ENCODE assay signal across 8 cellular contexts in genomic region chr1:9294440-9294773, GRCh38. TPM values are rescaled to one million over a fixed set of nuclear protein-coding genes. Genes with fewer than 3 reads are reported as not detected.
A peak's percentile ranks its signal among the peaks of the same experiment; 100 is the strongest.
DNase-seq lines count a peak whose midpoint lies in the region; ATAC-seq, FAIRE-seq and TF ChIP-seq lines count a peak whose summit lies in the region.

No MANE protein-coding gene starts in this region.

- H3K27ac ChIP-seq in BLaER1: no peak overlapping the region
- peak overlapping the region in 3 of 4 donors; percentile 50 to 67 (median 53) for H3K27ac ChIP-seq in pancreas

- DNase-seq in LHCN-M2 (ENCODE audit: low read depth) (peak; percentile 95), dermis blood vessel endothelial cell (peak; percentile 88), pancreas (peak in 3 of 6 donors; percentile 26 to 73 (median 58)), natural killer cell (no peak), NCI-H1694 treated with DMSO at 0.1 percent for 48 hours (lab: John Stamatoyannopoulos, UW) (no peak), midbrain (lab: John Stamatoyannopoulos, UW) (no peak)

- peak overlapping the region; percentile 87 for H3K4me2 ChIP-seq in BLaER1

- 36 to 41% methylated on average over 6 of the region's 6 CpGs for WGBS in pancreas, 2 donors

- H3K9me3 Mint-ChIP-seq in natural killer cell: no peaks in the 10 kb centered on the region

- H4K20me1 ChIP-seq in BLaER1: peaks cover 46% of the 10 kb centered on the region

- ATAC-seq in pancreas: peak; percentile 23 to 53 (median 28)
- no peak for ATAC-seq in natural killer cell
- ATAC-seq in GM19328 (IDR thresholded peaks at IDR 0.05; ENCODE audit: unreplicated experiment): no peak

- no peak overlapping the region; the same call in 1 of the 2 replicates for H3K9ac ChIP-seq in BLaER1

- H3K27me3 Mint-ChIP-seq in natural killer cell (ENCODE audit: low read depth in 2 of 2): peaks cover 9 to 25% of the 10 kb centered on the region in 2 donors

- FAIRE-seq in pancreas (lab: Jason Lieb, UNC): no peak

- no peak overlapping the region for H3K4me3 Mint-ChIP-seq in natural killer cell

- H3K9me3 ChIP-seq in BLaER1 (no peaks in the 10 kb centered on the region), pancreas (no peaks in the 10 kb centered on the region)

- no peak for TF ChIP-seq CTCF in pancreas (IDR thresholded peaks at IDR 0.05)
- TF ChIP-seq CTCF in natural killer cell (IDR thresholded peaks at IDR 0.05): no peak

- no peaks in the 10 kb centered on the region for H3K27me3 ChIP-seq in BLaER1
- no peaks in the 10 kb centered on the region for H3K27me3 ChIP-seq in pancreas

- H3K36me3 ChIP-seq in BLaER1 (peaks cover 11% of the 10 kb centered on the region; the same call in 1 of the 2 replicates), pancreas (no peaks in the 10 kb centered on the region)

- no peaks in the 10 kb centered on the region for H3K36me3 Mint-ChIP-seq in natural killer cell

- H3K4me1 ChIP-seq in BLaER1 (peaks cover 55% of the 10 kb centered on the region), pancreas (peaks cover 0 to 23% (median 4%) of the 10 kb centered on the region in 3 donors)

- H3K4me1 Mint-ChIP-seq in natural killer cell: peaks cover 0 to 9% of the 10 kb centered on the region in 2 donors

- H3K4me3 ChIP-seq in BLaER1 (peak overlapping the region; percentile 82), pancreas (peak overlapping the region in 3 of 4 donors; percentile 73 to 99 (median 76))

- H3K27ac Mint-ChIP-seq in natural killer cell: no peak overlapping the region

- intact Hi-C loops in pancreas (cut with DNase I) (no loop called here), natural killer cell (cut with micrococcal nuclease) (no loop called here)

RNA-seq across cellular contexts. Expression of gene SPSB1, which starts 1.7 kb away (rescaled TPM):
- total RNA-seq in LHCN-M2 (2014; rRNA removed) (28.9 and 34.0 TPM in 2 replicates), dermis blood vessel endothelial cell (19.6 and 35.8 TPM in 2 replicates), pancreas (10 to 100 TPM; 10.5 to 27.5 (median 21.0) TPM), natural killer cell (1 to 10 TPM in 2 of 3 donors, under 1 TPM in 1; 0.82 to 3.0 (median 1.5) TPM)
- 11.8 TPM for polyA plus RNA-seq in LHCN-M2 (2012)
- 10 to 100 TPM; 11.9 to 15.4 TPM for polyA plus RNA-seq in pancreas

RNA-seq across cellular contexts. Expression of gene H6PD, which starts 59.8 kb away (rescaled TPM):
- total RNA-seq in LHCN-M2 (2014; rRNA removed): 34.5 and 42.2 TPM in 2 replicates
- polyA plus RNA-seq in LHCN-M2 (2012): 14.8 TPM
- 21.3 and 32.1 TPM in 2 replicates for total RNA-seq in dermis blood vessel endothelial cell
- total RNA-seq in pancreas: 10 to 100 TPM; 14.2 to 34.2 (median 18.5) TPM
- polyA plus RNA-seq in pancreas: 10 to 100 TPM in 1 of 2 donors, 1 to 10 TPM in 1; 8.7 to 13.4 TPM
- 10 to 100 TPM; 24.3 to 37.1 (median 31.2) TPM for total RNA-seq in natural killer cell

Comparison
In these comparisons a context has a peak if more than half of its experiments do, and no peak if none do; other contexts are left out.
1. DNase-seq: peak in LHCN-M2 (single experiment) and dermis blood vessel endothelial cell (single experiment); none in natural killer cell (single experiment), NCI-H1694 treated with DMSO at 0.1 percent for 48 hours (single experiment) and midbrain (single experiment).
2. ATAC-seq: peak in pancreas (4 of 4); none in natural killer cell (0 of 3) and GM19328 (single experiment).